In the genomic region with DNA sequence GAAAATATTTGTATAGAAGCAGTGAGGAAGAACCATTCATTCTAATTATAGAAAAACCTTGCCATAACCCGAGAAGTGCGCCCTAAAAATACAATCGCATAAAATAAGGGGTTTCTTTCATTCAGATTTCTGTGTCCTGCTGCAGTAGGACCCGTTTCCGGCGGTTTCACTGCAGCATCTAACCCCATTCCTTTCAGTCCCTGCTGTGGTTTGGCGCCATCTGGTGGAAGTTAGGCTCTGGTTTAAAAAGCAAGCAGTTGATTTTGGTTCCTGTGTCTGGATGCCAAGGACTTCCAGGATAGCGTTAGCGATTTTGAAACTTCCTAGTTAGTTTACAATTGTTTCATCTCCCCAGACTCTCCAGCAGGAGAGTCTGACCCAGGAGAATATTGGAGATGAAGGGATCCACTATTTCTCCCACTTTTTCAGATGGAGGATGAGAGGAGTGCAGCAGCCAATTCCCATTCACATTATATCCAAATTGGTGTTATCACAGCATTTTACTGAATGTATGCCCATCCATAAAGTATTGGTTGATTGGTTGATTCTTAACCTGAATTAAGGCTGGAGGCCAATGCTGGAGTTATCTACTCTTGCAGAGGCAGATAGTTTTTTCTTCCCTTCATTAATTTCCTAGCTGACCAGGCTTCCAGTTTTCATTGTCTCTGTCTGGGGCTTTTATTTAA, we compare ENCODE assay signal across 7 cellular contexts.
DNase-seq lines count a peak whose midpoint lies in the region; ATAC-seq, FAIRE-seq and TF ChIP-seq lines count a peak whose summit lies in the region.

No MANE protein-coding gene starts in this region.

- intact Hi-C loops in left ventricle myocardium superior (cut with micrococcal nuclease): loop anchor here (5.0 to 10.0 kb wide), 2 partner anchors 338 to 530 kb away; no protein-coding TSS in a partner anchor

- ATAC-seq in HG02678 (IDR thresholded peaks at IDR 0.05; ENCODE audit: unreplicated experiment): peak; percentile 98
- ATAC-seq in left ventricle myocardium superior: peak; percentile 89

- peak; percentile 91 for TF ChIP-seq CTCF in retinal pigment epithelial cell (conservative IDR thresholded peaks at IDR 0.05; ENCODE audit: low read depth, low read length)

- TF ChIP-seq POLR2A in GM12891 (IDR thresholded peaks at IDR 0.05; ENCODE audit: low read depth, low read length): no peak

- DNase-seq in GM12891 (ENCODE audit: insufficient read length, low spot score) (peak; percentile 41), NCI-H1105 treated with DMSO at 0.1 percent for 48 hours (lab: John Stamatoyannopoulos, UW) (peak; percentile 91), SW 1271 (lab: John Stamatoyannopoulos, UW) (peak; percentile 54 to 76), amniotic epithelial cell (ENCODE audit: low read depth) (peak; percentile 75), left ventricle myocardium superior (peak; percentile 82), retinal pigment epithelial cell (ENCODE audit: low read depth) (no peak)

- FAIRE-seq in GM12891 (lab: Jason Lieb, UNC): peak; percentile 63

- no peak overlapping the region for H3K4me3 ChIP-seq in retinal pigment epithelial cell (ENCODE audit: low read length)

TF ChIP-seq in GM12891, 5 proteins besides CTCF, POLR2A, EP300 and RAD21:
- TF ChIP-seq PAX5 (IDR thresholded peaks at IDR 0.05; ENCODE audit: insufficient read depth, low read length, severe bottlenecking) (no peak), POU2F2 (IDR thresholded peaks at IDR 0.05; ENCODE audit: low read depth, low read length) (peak; percentile 46; the same call in 1 of the 2 replicates), SPI1 (IDR thresholded peaks at IDR 0.05; ENCODE audit: low read depth, low read length) (no peak)
